In the genomic region with DNA sequence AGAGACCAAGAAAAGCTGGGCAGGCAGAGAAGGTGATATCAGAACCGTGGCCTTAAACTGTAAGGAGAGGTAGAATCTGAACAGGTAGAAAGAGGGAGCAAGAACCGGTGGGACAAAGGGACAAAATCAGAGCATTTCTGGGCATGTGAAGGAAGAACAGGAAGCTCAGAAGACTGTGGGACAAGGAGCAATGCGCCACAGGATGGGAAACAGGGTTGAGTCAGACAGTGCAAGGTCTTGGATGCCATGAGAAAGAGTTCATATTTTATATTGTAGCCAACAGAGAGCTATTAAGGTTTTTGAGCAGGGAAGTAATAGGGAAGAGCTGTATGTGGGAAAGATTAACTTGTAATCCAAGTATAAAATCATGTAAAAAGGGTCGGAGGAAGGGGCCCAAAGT, we compare ENCODE assay signal across 17 cellular contexts.
A peak's percentile ranks its signal among the peaks of the same experiment; 100 is the strongest.
DNase-seq lines count a peak whose midpoint lies in the region; ATAC-seq, FAIRE-seq and TF ChIP-seq lines count a peak whose summit lies in the region.
"Had no signal": no experiment of that assay in that cellular context is flagged by ENCODE, and none has a peak within 500 bp of the region (broad histone marks: within the 10 kb centered on the region; RNA-seq: fewer than 3 reads in every experiment).

No MANE protein-coding gene starts in this region.

- no peak for TF ChIP-seq POLR2A in H1 (IDR thresholded peaks at IDR 0.05; ENCODE audit: control extremely low read depth in 1 of 2, low read depth in 2 of 2, low read length in 2 of 2)

- no peaks in the 10 kb centered on the region; the same call in 1 of the 2 replicates for H3K79me1 ChIP-seq in H1 (ENCODE audit: low read depth, low read length)

- no peaks in the 10 kb centered on the region for H3K27me3 ChIP-seq in A673 (replicated peaks; ENCODE audit: insufficient read depth, low read depth, low read length, poor library complexity)
- no peaks in the 10 kb centered on the region for H3K27me3 ChIP-seq in Loucy (ENCODE audit: insufficient read depth, low read length, poor library complexity, severe bottlenecking)
- no peaks in the 10 kb centered on the region for H3K27me3 ChIP-seq in H1 (replicated peaks in 1 of 4; ENCODE audit: control insufficient read depth in 3 of 4, extremely low read depth in 1 of 4, insufficient read depth in 3 of 4, low read length in 3 of 4)
- H3K27me3 ChIP-seq: heart right ventricle, SJSA1 had no signal

- H2BK12ac ChIP-seq in H1 (ENCODE audit: low read depth, low read length): peak overlapping the region; percentile 53

- TF ChIP-seq CTCF in A673 (conservative IDR thresholded peaks at IDR 0.05; ENCODE audit: low read depth, low read length) (no peak), Loucy (conservative IDR thresholded peaks at IDR 0.05; ENCODE audit: low read length) (no peak), H1 (IDR thresholded peaks at IDR 0.05; ENCODE audit: control extremely low read depth in 1 of 3, insufficient read depth in 1 of 3, low read depth in 1 of 3, low read length in 3 of 3) (no peak), mucosa of descending colon (IDR thresholded peaks at IDR 0.05) (no peak)

- H2BK20ac ChIP-seq in H1 (ENCODE audit: low read length): no peak overlapping the region

- DNase-seq in A673 (ENCODE audit: low spot score) (no peak), H1 (ENCODE audit: low read depth in 1 of 2, low spot score in 2 of 2) (no peak), mucosa of descending colon (no peak), HTR-8/SVneo (ENCODE audit: insufficient read length, low spot score) (no peak), LoVo (ENCODE audit: low spot score) (no peak)
- DNase-seq in activated CD8-positive, alpha-beta memory T cell treated with anti-CD3 and anti-CD28 coated beads, Interleukin-2, amount 50 U/mL, for 48 hours: no peak
- no peak for DNase-seq in activated CD4-positive, alpha-beta T cell treated with anti-CD3 and anti-CD28 coated beads, Interleukin-2, amount 50 U/mL, for 48 hours
- DNase-seq: activated gamma-delta T cell; effector memory CD4-positive, alpha-beta T cell; heart right ventricle; left ventricle myocardium inferior; NCI-H1092 treated with DMSO at 0.1 percent for 48 hours; stimulated activated naive CD8-positive, alpha-beta T cell treated with anti-CD3 and anti-CD28 coated beads, Interleukin-15, Interleukin-2, amounts not matched to agents 100 U/mL and 50 U/mL, for 24 hours had no signal

- H3K23me2 ChIP-seq in H1 (ENCODE audit: low read depth, low read length): no peaks in the 10 kb centered on the region

- H4K8ac ChIP-seq in H1 (ENCODE audit: extremely low read depth, insufficient read depth, low read length): no peak overlapping the region

- CTCF ChIA-PET in A673 (lab: Charles Lee) (no interaction called here), H1 (lab: Charles Lee; ENCODE audit: partially characterized antibody) (interaction anchor here (1.3 kb wide), 1 partner anchor 44 kb away, joined by 5 read pairs; no protein-coding TSS in a partner anchor)

- peaks cover 26% of the 10 kb centered on the region for H3K4me1 ChIP-seq in A673 (ENCODE audit: insufficient read depth, low read length, poor library complexity, severe bottlenecking)
- H3K4me1 ChIP-seq in Loucy (ENCODE audit: insufficient read depth, low read length, poor library complexity, severe bottlenecking): peaks cover 9% of the 10 kb centered on the region
- H3K4me1 ChIP-seq in H1 (replicated peaks in 1 of 4; ENCODE audit: control insufficient read depth in 3 of 4, insufficient read depth in 4 of 4, low read length in 3 of 4): peaks cover 0 to 2% (median 0%) of the 10 kb centered on the region in 4 experiments; a peak in 1 of 7 replicates
- no peaks in the 10 kb centered on the region for H3K4me1 ChIP-seq in mucosa of descending colon (ENCODE audit: low read depth)
- H3K4me1 ChIP-seq: SJSA1 had no signal

- no peaks in the 10 kb centered on the region for H3K36me3 ChIP-seq in A673 (ENCODE audit: insufficient read depth, low read length, poor library complexity, severe bottlenecking)
- H3K36me3 ChIP-seq in Loucy (ENCODE audit: insufficient read depth, low read length): no peaks in the 10 kb centered on the region
- H3K36me3 ChIP-seq in H1 (ENCODE audit: control insufficient read depth in 2 of 4, insufficient read depth in 4 of 4, low read length in 3 of 4): no peaks in the 10 kb centered on the region
- H3K36me3 ChIP-seq in mucosa of descending colon (ENCODE audit: low read depth): no peaks in the 10 kb centered on the region
- H3K36me3 ChIP-seq: heart right ventricle, left ventricle myocardium inferior, SJSA1 had no signal

- no peak for TF ChIP-seq RAD21 in H1 (IDR thresholded peaks at IDR 0.05 in 1 of 2, conservative IDR thresholded peaks at IDR 0.05 in 1 of 2; ENCODE audit: low read depth in 2 of 2, low read length in 2 of 2)

- H3K4me3 ChIP-seq in A673 (ENCODE audit: low read depth, low read length, poor library complexity, severe bottlenecking): no peak overlapping the region
- H3K4me3 ChIP-seq in Loucy (ENCODE audit: low read length, poor library complexity, severe bottlenecking): no peak overlapping the region
- no peak overlapping the region for H3K4me3 ChIP-seq in H1 (ENCODE audit: extremely low read depth in 1 of 4, insufficient read depth in 2 of 4, low read depth in 3 of 4, low read length in 4 of 4)
- no peak overlapping the region for H3K4me3 ChIP-seq in mucosa of descending colon
- H3K4me3 ChIP-seq: heart right ventricle, left ventricle myocardium inferior, SJSA1 had no signal

- H3K9me2 ChIP-seq in Loucy (replicated peaks; ENCODE audit: low read depth, low read length): no peaks in the 10 kb centered on the region

- TF ChIP-seq EP300 in H1 (IDR thresholded peaks at IDR 0.05; ENCODE audit: borderline replicate concordance in 1 of 2, low read depth in 2 of 2, low read length in 2 of 2): no peak

- H2BK120ac ChIP-seq in H1 (replicated peaks; ENCODE audit: low read depth, low read length): no peak overlapping the region

- no peak overlapping the region for H3K56ac ChIP-seq in H1 (replicated peaks; ENCODE audit: insufficient read length, low read depth, low read length)

- no peak overlapping the region for H3K23ac ChIP-seq in H1 (ENCODE audit: insufficient read length)

- no peak overlapping the region for H3K9ac ChIP-seq in Loucy (ENCODE audit: low read depth, low read length, poor library complexity, severe bottlenecking)
- H3K9ac ChIP-seq in H1 (replicated peaks in 1 of 4; ENCODE audit: extremely low read depth in 1 of 4, low read depth in 3 of 4, low read length in 3 of 4): no peak overlapping the region

- H3K18ac ChIP-seq in H1 (ENCODE audit: extremely low read depth, low read length): peak overlapping the region; percentile 38; the same call in 1 of the 2 replicates

- no peak overlapping the region for H3K4ac ChIP-seq in H1 (replicated peaks; ENCODE audit: insufficient read length, low read depth, low read length)

- no peaks in the 10 kb centered on the region for H3K9me3 ChIP-seq in A673 (ENCODE audit: low read depth, low read length, poor library complexity, severe bottlenecking)
- H3K9me3 ChIP-seq in Loucy (ENCODE audit: insufficient read depth, low read depth, low read length): no peaks in the 10 kb centered on the region
- H3K9me3 ChIP-seq in H1 (ENCODE audit: insufficient read depth in 2 of 2, low read depth in 1 of 2, low read length in 1 of 2): no peaks in the 10 kb centered on the region
- no peaks in the 10 kb centered on the region for H3K9me3 ChIP-seq in mucosa of descending colon
- H3K9me3 ChIP-seq: left ventricle myocardium inferior, SJSA1 had no signal

- H3F3A ChIP-seq in Loucy (ENCODE audit: low read depth): no peaks in the 10 kb centered on the region

- no peak overlapping the region for H4K5ac ChIP-seq in H1 (ENCODE audit: insufficient read length, low read depth, low read length)

- intact Hi-C loops in A673 (cut with micrococcal nuclease; ENCODE audit: unreplicated experiment) (no loop called here), mucosa of descending colon (cut with DNase I, micrococcal nuclease) (no loop called here)

- POLR2A ChIA-PET in A673 (lab: Charles Lee; ENCODE audit: low non-redundant PET): no interaction called here
- POLR2A ChIA-PET in H1 (lab: Charles Lee; ENCODE audit: partially characterized antibody): interaction anchor here (0.9 to 1.7 kb wide), 3 partner anchors 40 to 151 kb away, joined by 3 to 4 read pairs (median 3); no protein-coding TSS in a partner anchor

- H3K27ac ChIP-seq in A673 (ENCODE audit: low read depth, low read length, poor library complexity, severe bottlenecking) (peak overlapping the region; percentile 14), H1 (ENCODE audit: low read depth, low read length) (no peak overlapping the region)
- H3K27ac ChIP-seq: left ventricle myocardium inferior, SJSA1 had no signal

- H3K14ac ChIP-seq in H1 (ENCODE audit: insufficient read length): no peak overlapping the region

- peak; percentile 48 for ATAC-seq in mucosa of descending colon
- ATAC-seq: heart right ventricle; natural killer cell treated with Interleukin-12 subunit alpha and Interleukin-12 subunit beta and Interleukin-15 and Interleukin-18, amount 100 ng/mL, for 72 hours; stimulated activated naive CD8-positive, alpha-beta T cell treated with anti-CD3 and anti-CD28 coated beads, Interleukin-15, Interleukin-2, amounts not matched to agents 100 U/mL and 50 U/mL, for 24 hours had no signal

- WGBS in H1 (ENCODE audit: extremely low coverage in 1 of 2, insufficient coverage in 1 of 2, insufficient read length in 1 of 2, insufficient replicate concordance in 2 of 2, low coverage in 1 of 2, low lambda C conversion rate in 2 of 2, missing lambda C conversion rate in 1 of 2), 2 experiments: 85% methylated on average over 4 of the region's 4 CpGs; no CpG with 5 or more reads in 1 of the 2 experiments

- H2AFZ ChIP-seq in Loucy (ENCODE audit: low read length) (peak overlapping the region; percentile 6; the same call in 1 of the 2 replicates), H1 (ENCODE audit: low read length) (no peak overlapping the region)

- H3K4me2 ChIP-seq in Loucy (ENCODE audit: low read depth, low read length, poor library complexity, severe bottlenecking) (no peak overlapping the region), H1 (ENCODE audit: insufficient read depth in 1 of 2, low read depth in 2 of 2, low read length in 2 of 2) (no peak overlapping the region)

- H2BK15ac ChIP-seq in H1 (ENCODE audit: low read length): no peak overlapping the region

- H4K20me1 ChIP-seq in Loucy (ENCODE audit: insufficient read depth, low read length, poor library complexity, severe bottlenecking) (no peaks in the 10 kb centered on the region), H1 (replicated peaks in 1 of 2; ENCODE audit: control insufficient read depth in 1 of 2, insufficient read depth in 2 of 2, low read length in 2 of 2) (no peaks in the 10 kb centered on the region)

- no peak overlapping the region for H4K91ac ChIP-seq in H1 (replicated peaks; ENCODE audit: insufficient read length, low read length)

- no peak overlapping the region for H2BK5ac ChIP-seq in H1 (ENCODE audit: low read depth, low read length)

- FAIRE-seq in H1 (lab: Jason Lieb, UNC) (no peak), HTR-8/SVneo (lab: Jason Lieb, UNC) (no peak)
- FAIRE-seq: TTC549 had no signal

- H3K79me2 ChIP-seq in Loucy (ENCODE audit: insufficient read depth, low read length): no peaks in the 10 kb centered on the region
- H3K79me2 ChIP-seq in H1 (ENCODE audit: control insufficient read depth in 1 of 2, insufficient read depth in 2 of 2, low read length in 2 of 2): no peaks in the 10 kb centered on the region

- no TSS peak for BruUV-seq in A673 (replicated peaks; lab: Mats Ljungman, UMichigan)

- H2AK5ac ChIP-seq in H1 (ENCODE audit: low read depth, low read length): no peak overlapping the region
